In the genomic region with DNA sequence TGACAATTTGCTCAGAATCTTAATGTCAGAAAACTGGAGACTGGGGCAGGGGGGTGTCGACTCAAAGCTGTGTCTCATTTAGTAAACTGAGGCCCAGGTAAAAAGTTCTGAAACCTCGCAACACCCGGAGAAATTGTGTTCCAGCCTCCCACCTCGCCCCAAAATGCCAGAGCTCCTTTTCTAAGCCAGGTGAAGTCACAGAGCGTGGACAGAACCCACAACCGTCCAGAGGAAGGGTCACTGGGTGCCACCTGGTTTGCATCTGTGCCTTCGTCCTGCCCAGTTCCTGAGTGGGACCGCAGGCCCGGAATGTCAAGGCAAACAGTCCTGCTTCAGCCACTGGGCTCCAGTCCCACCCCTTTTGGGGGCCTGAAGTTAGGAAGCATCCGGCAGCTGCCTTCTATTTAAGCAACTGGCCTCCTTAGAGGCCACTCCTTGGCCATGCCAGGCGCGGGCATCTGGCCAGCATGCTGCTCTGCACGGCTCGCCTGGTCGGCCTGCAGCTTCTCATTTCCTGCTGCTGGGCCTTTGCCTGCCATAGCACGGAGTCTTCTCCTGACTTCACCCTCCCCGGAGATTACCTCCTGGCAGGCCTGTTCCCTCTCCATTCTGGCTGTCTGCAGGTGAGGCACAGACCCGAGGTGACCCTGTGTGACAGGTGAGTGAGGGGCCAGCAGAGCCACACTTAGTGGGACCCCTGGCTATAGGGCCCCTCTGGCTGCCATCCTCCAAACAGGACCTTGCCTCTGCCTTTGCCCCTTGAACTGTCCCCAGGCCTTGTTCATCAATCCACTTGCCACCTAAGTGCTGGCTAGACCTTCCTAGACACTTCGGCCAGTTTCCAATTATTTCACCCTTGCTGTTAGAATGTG, we compare ENCODE assay signal across 8 cellular contexts. TPM values are rescaled to one million over a fixed set of nuclear protein-coding genes. Genes with fewer than 3 reads are reported as not detected.
DNase-seq lines count a peak whose midpoint lies in the region; ATAC-seq and TF ChIP-seq lines count a peak whose summit lies in the region.

A gene (plus strand): TSS at position 401 of the 872 bp plus-strand sequence. CDS start 67 bp downstream, at position 468.

- H3K4me3 ChIP-seq in Panc1 (ENCODE audit: low read depth in 2 of 2, low read length in 2 of 2) = peak within 1 kb of the TSS; percentile 87 to 98
- peak within 1 kb of the TSS; percentile 95 to 100 for H3K4me3 ChIP-seq in esophagus (ENCODE audit: low read depth in 1 of 2, low read length in 2 of 2)

- no peak for TF ChIP-seq CTCF in Calu3 (IDR thresholded peaks at IDR 0.05; ENCODE audit: unreplicated experiment)
- no peak for TF ChIP-seq CTCF in Panc1 (IDR thresholded peaks at IDR 0.05)
- no peak for TF ChIP-seq CTCF in natural killer cell (IDR thresholded peaks at IDR 0.05)

- H3K27ac ChIP-seq in Panc1 (ENCODE audit: low read length) (peak within 1 kb of the TSS; percentile 81), esophagus (ENCODE audit: low read depth in 2 of 2, low read length in 1 of 2) (peak within 1 kb of the TSS; percentile 8 to 59)

- in situ Hi-C loops in Panc1 (cut with HindIII; ENCODE audit: low pct_unique_long_range_greater_than_20kb, low sequenced_read_pairs) = no loop called here

- DNase-seq in Calu3 (no peak), Panc1 (ENCODE audit: low read depth, low spot score) (no peak), natural killer cell (no peak), iPS-NIHi11 (ENCODE audit: low spot score) (no peak), SK-N-DZ (ENCODE audit: low spot score) (no peak)
- no peak for DNase-seq in stimulated activated CD8-positive, alpha-beta memory T cell treated with anti-CD3 and anti-CD28 coated beads, Interleukin-4, amount 100 ng/mL, for 48 hours

- WGBS in esophagus, 2 donors = 67 to 70% methylated on average over 19 of the region's 19 CpGs

- CTCF ChIA-PET in Calu3 (lab: Charles Lee) (interaction anchor here (1.0 kb wide), 1 partner anchor 84 kb away, joined by 3 read pairs; no protein-coding TSS in a partner anchor), Panc1 (lab: Charles Lee) (interaction anchor here (0.6 to 1.9 kb wide), 3 partner anchors 31 to 118 kb away, joined by 3 to 5 read pairs (median 4); no protein-coding TSS in a partner anchor)

- H3K9me3 Mint-ChIP-seq in Calu3 (ENCODE audit: low read depth, unreplicated experiment) = no peaks in the 10 kb centered on the region
- no peaks in the 10 kb centered on the region for H3K9me3 Mint-ChIP-seq in natural killer cell

- H3K4me1 ChIP-seq in Panc1 (ENCODE audit: control insufficient read depth, insufficient read depth, low read length) (peaks cover 12% of the 10 kb centered on the region), esophagus (ENCODE audit: control insufficient read depth in 2 of 2, insufficient read depth in 2 of 2, low read length in 1 of 2) (peaks cover 0 to 10% of the 10 kb centered on the region in 2 donors)

- no peaks in the 10 kb centered on the region; the same call in 1 of the 2 replicates for H3K36me3 ChIP-seq in Panc1 (ENCODE audit: control insufficient read depth, insufficient read depth, low read length)
- H3K36me3 ChIP-seq in esophagus (ENCODE audit: control insufficient read depth in 2 of 2, insufficient read depth in 2 of 2, low read length in 1 of 2) = peaks cover 0 to 2% of the 10 kb centered on the region in 2 donors

- H3K27ac Mint-ChIP-seq in Calu3 (ENCODE audit: unreplicated experiment) (no peak within 1 kb of the TSS), natural killer cell (peak within 1 kb of the TSS in 1 of 2 donors; percentile 67)

- intact Hi-C loops in Calu3 (cut with micrococcal nuclease; ENCODE audit: unreplicated experiment) = loop anchor here (10.0 kb wide), 1 partner anchor 50 kb away; a partner anchor contains a TSS
- intact Hi-C loops in Panc1 (cut with micrococcal nuclease; ENCODE audit: unreplicated experiment) = no loop called here
- intact Hi-C loops in natural killer cell (cut with micrococcal nuclease) = loop anchor here (1.0 kb wide), 1 partner anchor 91 kb away; no protein-coding TSS in a partner anchor

- H3K9me3 ChIP-seq in Panc1 (ENCODE audit: control insufficient read depth, insufficient read depth, low read depth, low read length) = no peaks in the 10 kb centered on the region
- H3K9me3 ChIP-seq in esophagus (ENCODE audit: control insufficient read depth in 2 of 2, insufficient read depth in 1 of 2, low read depth in 1 of 2, low read length in 1 of 2) = no peaks in the 10 kb centered on the region

- H3K4me3 Mint-ChIP-seq in Calu3 (ENCODE audit: low read depth, unreplicated experiment) = peak within 1 kb of the TSS; percentile 62
- H3K4me3 Mint-ChIP-seq in natural killer cell = peak within 1 kb of the TSS; percentile 85

- H3K27me3 Mint-ChIP-seq in Calu3 (ENCODE audit: unreplicated experiment) (no peaks in the 10 kb centered on the region), natural killer cell (ENCODE audit: low read depth in 2 of 2) (no peaks in the 10 kb centered on the region)

- H3K36me3 Mint-ChIP-seq in Calu3 (ENCODE audit: insufficient read depth, unreplicated experiment) (peaks cover 24% of the 10 kb centered on the region), natural killer cell (no peaks in the 10 kb centered on the region)

- POLR2A ChIA-PET in Panc1 (lab: Charles Lee) = interaction anchor here (0.5 kb wide), 1 partner anchor 33 kb away, joined by 3 read pairs; no protein-coding TSS in a partner anchor

- BruUV-seq in Calu3 (replicated peaks; lab: Mats Ljungman, UMichigan) (no TSS peak), Panc1 (replicated peaks; lab: Mats Ljungman, UMichigan) (no TSS peak)

- H3K4me1 Mint-ChIP-seq in Calu3 (ENCODE audit: low read depth, unreplicated experiment) (peaks cover 7% of the 10 kb centered on the region), natural killer cell (peaks cover 7 to 11% of the 10 kb centered on the region in 2 donors)

- ATAC-seq in Panc1 = peak; percentile 12; the same call in 1 of the 2 replicates
- ATAC-seq in natural killer cell = no peak
- no peak for ATAC-seq in GM19452 (IDR thresholded peaks at IDR 0.05; ENCODE audit: unreplicated experiment)

- no peaks in the 10 kb centered on the region for H3K27me3 ChIP-seq in Panc1 (ENCODE audit: control insufficient read depth, insufficient read depth, low read length)
- no peaks in the 10 kb centered on the region for H3K27me3 ChIP-seq in esophagus (ENCODE audit: control insufficient read depth in 1 of 2, insufficient read depth in 2 of 2, low read length in 2 of 2)

RNA-seq across cellular contexts. Expression of the gene that starts here (rescaled TPM):
- not detected in 2 replicates for total RNA-seq in Calu3 (2022)
- total RNA-seq in Panc1 (2021; ENCODE audit: unreplicated experiment) = not detected
- not detected for polyA plus RNA-seq in Panc1 (2012; ENCODE audit: insufficient read length)
- polyA plus RNA-seq in esophagus = under 1 TPM; 0.02 to 0.04 TPM
- total RNA-seq in natural killer cell = not detected
- polyA plus RNA-seq in SK-N-DZ (2014; cell fraction: cytosol; rRNA removed) = 0.46 TPM in 1 of 2 replicates, not detected in the other
- polyA plus RNA-seq in SK-N-DZ (2014; cell fraction: nucleus; rRNA removed) = not detected in 2 replicates

Comparison
In these comparisons a context has a peak if more than half of its experiments do, and no peak if none do; other contexts are left out.
1. Peak in ATAC-seq, H3K4me3 ChIP-seq and H3K27ac ChIP-seq in Panc1; RNA of the gene not detected or under 1 TPM.